In the genomic region with DNA sequence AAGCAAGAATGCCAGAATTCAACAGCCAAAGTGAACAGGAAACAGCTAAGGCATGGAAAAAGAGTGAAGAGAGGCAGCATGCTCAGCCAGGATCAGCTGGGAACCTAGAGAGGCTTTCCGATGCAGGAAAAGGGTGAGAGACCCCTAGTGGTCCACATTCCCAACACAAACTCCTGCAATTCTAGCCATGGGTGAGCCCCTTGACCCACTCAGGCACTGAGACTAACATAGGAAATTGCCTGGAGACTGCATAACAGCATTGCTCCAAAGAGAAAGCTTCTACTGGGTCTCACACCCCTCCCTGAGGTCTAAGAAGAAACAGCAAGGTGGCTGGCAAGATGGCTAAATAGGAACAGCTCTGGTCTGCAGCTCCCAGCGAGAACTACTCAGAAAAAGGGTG, we compare ENCODE assay signal across 1 cellular context.
A peak's percentile ranks its signal among the peaks of the same experiment; 100 is the strongest.
TF ChIP-seq lines count a peak whose summit lies in the region.

No MANE protein-coding gene starts in this region.

TF ChIP-seq in K562, 482 proteins besides CTCF, POLR2A, EP300 and RAD21 (continued from another document):
- TF ChIP-seq CTCFL (IDR thresholded peaks at IDR 0.05; ENCODE audit: borderline replicate concordance, insufficient read depth, low read depth, low read length, poor library complexity, severe bottlenecking) = peak; percentile 25
- no peak for TF ChIP-seq ADNP (tag; IDR thresholded peaks at IDR 0.05)
- TF ChIP-seq SMAD2 (IDR thresholded peaks at IDR 0.05; ENCODE audit: low read depth, low read length) = no peak
TF ChIP-seq in K562: peak in this region for 1.
